ENCODE assay signal across 8 cellular contexts in the genomic region with DNA sequence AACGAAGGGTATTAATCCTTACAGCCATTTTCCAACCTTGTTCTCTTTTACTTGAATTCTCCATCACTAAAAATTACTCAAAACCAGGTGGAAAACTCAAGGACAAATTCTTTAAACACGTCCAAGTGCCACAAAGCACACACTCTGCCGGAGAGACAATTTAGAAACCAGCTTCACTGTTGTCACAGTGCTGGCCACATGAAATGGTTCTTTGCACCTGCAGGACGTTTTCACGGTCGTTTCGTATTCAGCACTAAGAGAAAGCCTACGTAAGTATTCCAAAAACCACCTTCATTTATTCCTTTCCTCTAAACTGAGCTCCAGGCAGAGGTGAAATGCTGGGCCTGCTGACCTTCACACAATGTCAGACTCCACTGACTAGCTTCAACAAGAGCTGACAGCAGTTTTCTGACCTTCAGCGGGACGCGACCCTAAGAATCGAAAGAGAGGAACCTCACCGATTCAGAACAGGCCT. TPM values are rescaled to one million over a fixed set of nuclear protein-coding genes. Genes with fewer than 3 reads are reported as not detected.
DNase-seq lines count a peak whose midpoint lies in the region; ATAC-seq and TF ChIP-seq lines count a peak whose summit lies in the region.

No MANE protein-coding gene starts in this region.

- H3K27ac ChIP-seq in DOHH2 (ENCODE audit: low read depth, low read length) (peak overlapping the region; percentile 58), Karpas-422 (ENCODE audit: low read length) (peak overlapping the region; percentile 64), mammary epithelial cell (ENCODE audit: insufficient read depth, low read depth, low read length) (peak overlapping the region; percentile 73), lower lobe of right lung (peak overlapping the region; percentile 89), upper lobe of left lung (peak overlapping the region; percentile 84 to 94 (median 88))

- H3K4me2 ChIP-seq in DOHH2 (ENCODE audit: low read length) (peak overlapping the region; percentile 77), Karpas-422 (ENCODE audit: low read depth, low read length, poor library complexity, severe bottlenecking) (peak overlapping the region; percentile 71), mammary epithelial cell (ENCODE audit: insufficient read depth, low read depth, low read length) (peak overlapping the region; percentile 94)

- H3K79me2 ChIP-seq in DOHH2 (ENCODE audit: control insufficient read depth, low read length) (peaks cover 63% of the 10 kb centered on the region), Karpas-422 (ENCODE audit: low read length) (peaks cover 66% of the 10 kb centered on the region), mammary epithelial cell (ENCODE audit: insufficient read depth, low read length) (peaks cover 57% of the 10 kb centered on the region)

- TF ChIP-seq CTCF in DOHH2 (IDR thresholded peaks at IDR 0.05; ENCODE audit: low read depth, low read length, poor library complexity, severe bottlenecking) = no peak
- no peak for TF ChIP-seq CTCF in mammary epithelial cell (conservative IDR thresholded peaks at IDR 0.05 in 1 of 2, IDR thresholded peaks at IDR 0.05 in 1 of 2; ENCODE audit: extremely low read depth in 1 of 2, insufficient read depth in 1 of 2, low read depth in 1 of 2, low read length in 2 of 2)
- no peak for TF ChIP-seq CTCF in lower lobe of right lung (IDR thresholded peaks at IDR 0.05)
- TF ChIP-seq CTCF in upper lobe of left lung (IDR thresholded peaks at IDR 0.05) = no peak

- intact Hi-C loops in mammary epithelial cell (cut with micrococcal nuclease) (loop anchor here (5.0 kb wide), 1 partner anchor 75 kb away; a partner anchor contains a TSS), lower lobe of right lung (cut with DNase I) (no loop called here)

- H3K9ac ChIP-seq in Karpas-422 (ENCODE audit: low read length) = peak overlapping the region; percentile 78
- H3K9ac ChIP-seq in mammary epithelial cell (ENCODE audit: insufficient read depth, low read length) = peak overlapping the region; percentile 94

- no peak for TF ChIP-seq POLR2A in upper lobe of left lung (IDR thresholded peaks at IDR 0.05)

- H2AFZ ChIP-seq in Karpas-422 (ENCODE audit: low read length) (no peak overlapping the region), mammary epithelial cell (ENCODE audit: low read depth, low read length) (peak overlapping the region; percentile 98)

- dilution Hi-C loops in mammary epithelial cell (cut with HindIII; ENCODE audit: low sequenced_read_pairs) = no loop called here

- no peak for TF ChIP-seq EP300 in upper lobe of left lung (IDR thresholded peaks at IDR 0.05)

- H3K4me1 ChIP-seq in DOHH2 (ENCODE audit: control insufficient read depth, low read length) = peaks cover 29% of the 10 kb centered on the region
- peaks cover 22% of the 10 kb centered on the region for H3K4me1 ChIP-seq in Karpas-422 (ENCODE audit: low read length)
- H3K4me1 ChIP-seq in mammary epithelial cell (ENCODE audit: insufficient read depth, low read length) = peaks cover 8% of the 10 kb centered on the region
- peaks cover 32% of the 10 kb centered on the region for H3K4me1 ChIP-seq in lower lobe of right lung
- H3K4me1 ChIP-seq in upper lobe of left lung = peaks cover 25 to 47% (median 31%) of the 10 kb centered on the region in 4 donors

- no peaks in the 10 kb centered on the region for H4K20me1 ChIP-seq in DOHH2 (ENCODE audit: control insufficient read depth, insufficient read depth, low read depth, low read length)
- H4K20me1 ChIP-seq in Karpas-422 (ENCODE audit: insufficient read depth, low read depth, low read length) = peaks cover 8% of the 10 kb centered on the region; the same call in 1 of the 2 replicates
- H4K20me1 ChIP-seq in mammary epithelial cell (ENCODE audit: insufficient read depth, low read length) = no peaks in the 10 kb centered on the region

- H3K9me2 ChIP-seq in DOHH2 (replicated peaks; ENCODE audit: control insufficient read depth, low read length) (no peaks in the 10 kb centered on the region), Karpas-422 (replicated peaks; ENCODE audit: insufficient read depth, low read length) (no peaks in the 10 kb centered on the region)

- in situ Hi-C loops in mammary epithelial cell (cut with MboI; ENCODE audit: low sequenced_read_pairs in 2 of 2) = no loop called here

- TSS peak; percentile 38 for BruUV-seq in mammary epithelial cell (replicated peaks; lab: Mats Ljungman, UMichigan)

- peak overlapping the region; percentile 83 for H3K4me3 ChIP-seq in DOHH2 (ENCODE audit: low read length)
- peak overlapping the region; percentile 85 for H3K4me3 ChIP-seq in Karpas-422 (ENCODE audit: low read length)
- H3K4me3 ChIP-seq in mammary epithelial cell (replicated peaks in 1 of 3; ENCODE audit: insufficient read depth in 1 of 3, low read depth in 2 of 3, low read length in 3 of 3) = peak overlapping the region; percentile 79 to 95 (median 92)
- H3K4me3 ChIP-seq in lower lobe of right lung = peak overlapping the region; percentile 67
- H3K4me3 ChIP-seq in upper lobe of left lung = peak overlapping the region; percentile 67 to 100 (median 80)

- H3K36me3 ChIP-seq in DOHH2 (ENCODE audit: control insufficient read depth, low read length) = peaks cover 51% of the 10 kb centered on the region
- H3K36me3 ChIP-seq in Karpas-422 (ENCODE audit: insufficient read depth, low read length) = peaks cover 25% of the 10 kb centered on the region
- peaks cover 14% of the 10 kb centered on the region for H3K36me3 ChIP-seq in mammary epithelial cell (ENCODE audit: insufficient read depth, low read length)
- peaks cover 29% of the 10 kb centered on the region for H3K36me3 ChIP-seq in lower lobe of right lung
- peaks cover 0 to 25% (median 10%) of the 10 kb centered on the region in 4 donors for H3K36me3 ChIP-seq in upper lobe of left lung

- DNase-seq in Karpas-422 (no peak), mammary epithelial cell (no peak), lower lobe of right lung (no peak), upper lobe of left lung (no peak), NCI-H1092 treated with DMSO at 0.1 percent for 48 hours (lab: John Stamatoyannopoulos, UW) (no peak), NCI-H146 (lab: John Stamatoyannopoulos, UW) (no peak)

- CTCF ChIA-PET in mammary epithelial cell (lab: Charles Lee; ENCODE audit: low non-redundant PET) = no interaction called here

- ATAC-seq in GM21723 (IDR thresholded peaks at IDR 0.05; ENCODE audit: unreplicated experiment) (peak; percentile 39), lower lobe of right lung (peak; percentile 37 to 42), upper lobe of left lung (ENCODE audit: low FRiP score in 2 of 2) (peak in 1 of 2 donors; percentile 6)

- 0% methylated on average over 12 of the region's 13 CpGs for WGBS in mammary epithelial cell (ENCODE audit: low coverage, missing lambda C conversion rate)
- WGBS in upper lobe of left lung, 2 donors = 0% methylated on average over 12 to 13 of the region's 13 CpGs

- peaks cover 2% of the 10 kb centered on the region; the same call in 1 of the 2 replicates for H3F3A ChIP-seq in DOHH2 (ENCODE audit: control insufficient read depth, insufficient read depth)

- H3K27me3 ChIP-seq in DOHH2 (ENCODE audit: control insufficient read depth, low read length) (no peaks in the 10 kb centered on the region), Karpas-422 (ENCODE audit: low read length) (no peaks in the 10 kb centered on the region), mammary epithelial cell (ENCODE audit: insufficient read depth, low read length) (no peaks in the 10 kb centered on the region), lower lobe of right lung (ENCODE audit: low read depth) (no peaks in the 10 kb centered on the region), upper lobe of left lung (no peaks in the 10 kb centered on the region)

- H3K9me3 ChIP-seq in DOHH2 (ENCODE audit: control insufficient read depth, insufficient read depth, low read length) (no peaks in the 10 kb centered on the region), Karpas-422 (ENCODE audit: low read length) (no peaks in the 10 kb centered on the region), mammary epithelial cell (replicated peaks; ENCODE audit: insufficient read depth, low read length) (no peaks in the 10 kb centered on the region), lower lobe of right lung (no peaks in the 10 kb centered on the region), upper lobe of left lung (no peaks in the 10 kb centered on the region)

RNA-seq across cellular contexts. Expression of a gene that starts 0.7 kb away (rescaled TPM):
- 417 and 563 TPM in 2 replicates for total RNA-seq in Karpas-422 (2014; rRNA removed; shearing (Covaris generic); ENCODE audit: low replicate concordance)
- 100 to 1,000 TPM; 345 to 516 TPM for total RNA-seq in mammary epithelial cell
- polyA plus RNA-seq in mammary epithelial cell = 569 TPM
- polyA minus RNA-seq in mammary epithelial cell = 555 TPM
- 238 TPM for total RNA-seq in lower lobe of right lung
- total RNA-seq in upper lobe of left lung = 100 to 1,000 TPM; 144 to 350 (median 266) TPM

RNA-seq across cellular contexts. Expression of a gene that starts 6.8 kb away (rescaled TPM):
- total RNA-seq in Karpas-422 (2014; rRNA removed; shearing (Covaris generic); ENCODE audit: low replicate concordance) = 30.9 and 46.3 TPM in 2 replicates
- total RNA-seq in mammary epithelial cell (10 to 100 TPM; 12.3 to 26.3 TPM), lower lobe of right lung (17.8 TPM), upper lobe of left lung (10 to 100 TPM; 16.0 to 41.9 (median 27.5) TPM)
- polyA plus RNA-seq in mammary epithelial cell = 47.8 TPM
- polyA minus RNA-seq in mammary epithelial cell = 25.0 TPM

RNA-seq across cellular contexts. Expression of a gene that starts 25.4 kb away (rescaled TPM):
- not detected in 2 replicates for total RNA-seq in Karpas-422 (2014; rRNA removed; shearing (Covaris generic); ENCODE audit: low replicate concordance)
- total RNA-seq in mammary epithelial cell (10 to 100 TPM; 33.2 to 33.7 TPM), lower lobe of right lung (11.5 TPM), upper lobe of left lung (10 to 100 TPM in 4 of 6 donors, 1 to 10 TPM in 2; 8.9 to 48.2 (median 13.0) TPM)
- 27.2 TPM for polyA plus RNA-seq in mammary epithelial cell
- polyA minus RNA-seq in mammary epithelial cell = 21.2 TPM
